ENCODE assay signal across 9 cellular contexts in genomic region chr6:26520088-26520839, GRCh38. TPM values are rescaled to one million over a fixed set of nuclear protein-coding genes. Genes with fewer than 3 reads are reported as not detected.
DNase-seq lines count a peak whose midpoint lies in the region; ATAC-seq and TF ChIP-seq lines count a peak whose summit lies in the region.
"Had no signal": no experiment of that assay in that cellular context is flagged by ENCODE, and none has a peak within 500 bp of the region (broad histone marks: within the 10 kb centered on the region; RNA-seq: fewer than 3 reads in every experiment).

No MANE protein-coding gene starts in this region.

- intact Hi-C loops in right lobe of liver (cut with DNase I), result no loop called here

- H3K27me3 Mint-ChIP-seq in CD4-positive, CD25-positive, alpha-beta regulatory T cell, result peaks cover 15% of the 10 kb centered on the region

- no peaks in the 10 kb centered on the region for H3K36me3 Mint-ChIP-seq in CD4-positive, CD25-positive, alpha-beta regulatory T cell

- no peaks in the 10 kb centered on the region for H3K27me3 ChIP-seq in CD4-positive, CD25-positive, alpha-beta regulatory T cell (ENCODE audit: control insufficient read depth, insufficient read depth, low read length)
- H3K27me3 ChIP-seq in NT2/D1 (ENCODE audit: insufficient read depth, insufficient read length) (no peaks in the 10 kb centered on the region), right lobe of liver (no peaks in the 10 kb centered on the region)

- H3K36me3 ChIP-seq in CD4-positive, CD25-positive, alpha-beta regulatory T cell (ENCODE audit: control insufficient read depth, insufficient read depth, low read length), result no peaks in the 10 kb centered on the region
- H3K36me3 ChIP-seq in NT2/D1 (ENCODE audit: insufficient read depth, insufficient read length, low read length) (no peaks in the 10 kb centered on the region), right lobe of liver (no peaks in the 10 kb centered on the region)

- H3K9ac ChIP-seq in NT2/D1 (ENCODE audit: insufficient read length, low read depth), result peak overlapping the region; percentile 42

- H3K4me1 ChIP-seq in CD4-positive, CD25-positive, alpha-beta regulatory T cell (ENCODE audit: control insufficient read depth, insufficient read depth, low read length, poor library complexity, severe bottlenecking), result peaks cover 18% of the 10 kb centered on the region
- no peaks in the 10 kb centered on the region for H3K4me1 ChIP-seq in NT2/D1 (ENCODE audit: insufficient read depth, insufficient read length)
- peaks cover 0 to 4% (median 0%) of the 10 kb centered on the region in 4 donors for H3K4me1 ChIP-seq in right lobe of liver

- peak in 1 of 3 donors; percentile 9 for DNase-seq in CD4-positive, CD25-positive, alpha-beta regulatory T cell
- DNase-seq in NT2/D1 (ENCODE audit: low read depth, low spot score) (no peak), caudate nucleus (lab: John Stamatoyannopoulos, UW) (peak in 25 of 61 donors; percentile 3 to 79 (median 58)), right lobe of liver (peak in 2 of 3 donors; percentile 67), substantia nigra (lab: John Stamatoyannopoulos, UW) (peak in 36 of 49 donors; percentile 35 to 85 (median 66)), NCI-H774 (lab: John Stamatoyannopoulos, UW) (no peak)

- H3K9me3 ChIP-seq in CD4-positive, CD25-positive, alpha-beta regulatory T cell (ENCODE audit: control insufficient read depth in 2 of 2, low read length in 2 of 2), result no peaks in the 10 kb centered on the region
- no peaks in the 10 kb centered on the region for H3K9me3 ChIP-seq in NT2/D1 (ENCODE audit: insufficient read depth, low read length)
- H3K9me3 ChIP-seq in right lobe of liver, result no peaks in the 10 kb centered on the region

- peak overlapping the region; percentile 89 for H3K4me3 ChIP-seq in CD4-positive, CD25-positive, alpha-beta regulatory T cell (ENCODE audit: low read depth, low read length)
- H3K4me3 ChIP-seq in NT2/D1 (ENCODE audit: insufficient read length, low read depth) (peak overlapping the region; percentile 29), right lobe of liver (peak overlapping the region; percentile 30 to 58 (median 38))

- H3K4me3 Mint-ChIP-seq in CD4-positive, CD25-positive, alpha-beta regulatory T cell, result peak overlapping the region; percentile 81 to 99 (median 88)

- no peak for TF ChIP-seq POLR2A in right lobe of liver (IDR thresholded peaks at IDR 0.05)

- peaks cover 22 to 42% (median 36%) of the 10 kb centered on the region in 4 donors for H3K4me1 Mint-ChIP-seq in CD4-positive, CD25-positive, alpha-beta regulatory T cell

- peaks cover 0 to 5% (median 0%) of the 10 kb centered on the region in 7 donors for H3K9me3 Mint-ChIP-seq in CD4-positive, CD25-positive, alpha-beta regulatory T cell

- H3K27ac ChIP-seq in CD4-positive, CD25-positive, alpha-beta regulatory T cell (ENCODE audit: insufficient read depth, low read length, poor library complexity, severe bottlenecking), result peak overlapping the region; percentile 84
- peak overlapping the region; percentile 69 for H3K27ac ChIP-seq in caudate nucleus (ENCODE audit: low read depth, low read length)
- peak overlapping the region; percentile 39 to 75 (median 70) for H3K27ac ChIP-seq in right lobe of liver
- peak overlapping the region; percentile 73 for H3K27ac ChIP-seq in substantia nigra (ENCODE audit: low read depth, low read length, poor library complexity, severe bottlenecking)

- peak overlapping the region; percentile 88 to 99 (median 94) for H3K27ac Mint-ChIP-seq in CD4-positive, CD25-positive, alpha-beta regulatory T cell

- ATAC-seq in CD4-positive, CD25-positive, alpha-beta regulatory T cell (ENCODE audit: low read depth in 2 of 2), result peak; percentile 3 to 8
- ATAC-seq in GM19395 (IDR thresholded peaks at IDR 0.05; ENCODE audit: unreplicated experiment), result peak; percentile 42
- peak; percentile 16 for ATAC-seq in HG03439 (IDR thresholded peaks at IDR 0.05; ENCODE audit: unreplicated experiment)
- peak; percentile 36 to 59 (median 48) for ATAC-seq in right lobe of liver

- 35% methylated on average over 14 of the region's 22 CpGs for WGBS in right lobe of liver (ENCODE audit: insufficient coverage, low coverage, low lambda C conversion rate, missing lambda C conversion rate)

- no peak for TF ChIP-seq CTCF in right lobe of liver (IDR thresholded peaks at IDR 0.05)

RNA-seq across cellular contexts. Expression of gene HMGN4, which starts 17.9 kb away (rescaled TPM):
- total RNA-seq in CD4-positive, CD25-positive, alpha-beta regulatory T cell, result 59.5 TPM
- 100 to 1,000 TPM; 177 to 214 (median 197) TPM for polyA plus RNA-seq in CD4-positive, CD25-positive, alpha-beta regulatory T cell
- total RNA-seq in right lobe of liver, result 10 to 100 TPM in 3 of 6 experiments, 1 to 10 TPM in 3; 5.8 to 13.2 (median 9.1) TPM

RNA-seq across cellular contexts. Expression of gene BTN1A1, which starts 20.2 kb away (rescaled TPM):
- not detected for total RNA-seq in CD4-positive, CD25-positive, alpha-beta regulatory T cell
- under 1 TPM in 1 of 4 donors, not detected in 3; 0.33 TPM for polyA plus RNA-seq in CD4-positive, CD25-positive, alpha-beta regulatory T cell
- not detected for total RNA-seq in right lobe of liver
- total RNA-seq: T-helper 1 cell treated with Interleukin-12 subunit alpha and Interleukin-12 subunit beta and Interleukin-4 antibody, amounts not matched to agents 30 ng/mL and 1 ng/mL, for 36 hours had no signal

Comparison
In these comparisons a context has a peak if more than half of its experiments do, and no peak if none do; other contexts are left out.
1. DNase-seq: peak in right lobe of liver (2 of 3) and substantia nigra (36 of 49); none in NT2/D1 (single experiment) and NCI-H774 (single experiment).
2. H3K4me3 ChIP-seq: peak in every context shown above with its lines; median percentile 89 in CD4-positive, CD25-positive, alpha-beta regulatory T cell; 38 in right lobe of liver; 29 in NT2/D1.
3. Peak in every context shown above with its lines, with median percentiles within 50 percentile points of each other: ATAC-seq and H3K27ac ChIP-seq.